ENCODE assay signal across 26 cellular contexts in the genomic region with DNA sequence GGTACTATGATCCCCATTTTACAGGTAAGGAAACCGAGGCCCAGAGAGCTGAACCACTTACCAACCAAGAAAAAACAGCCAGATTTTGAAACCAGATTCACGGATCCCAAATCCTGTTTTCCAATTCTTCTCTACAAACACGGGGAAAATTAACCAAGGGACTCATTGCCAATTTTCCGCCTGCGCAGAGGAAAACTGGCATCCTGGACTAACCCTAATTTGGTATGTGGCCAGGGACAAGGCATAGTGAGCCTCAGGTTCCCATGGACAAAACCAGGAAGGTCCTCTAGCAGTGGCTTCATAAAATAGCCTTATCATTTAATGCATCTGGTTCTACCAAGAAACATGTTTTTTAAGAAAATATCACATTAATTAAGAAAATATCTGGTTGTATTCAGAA.
"Had no signal": no experiment of that assay in that cellular context is flagged by ENCODE, and none has a peak within 500 bp of the region (broad histone marks: within the 10 kb centered on the region; RNA-seq: fewer than 3 reads in every experiment).

No MANE protein-coding gene starts in this region.

- H3K9me3 ChIP-seq: adrenal gland, body of pancreas, MG63 had no signal

- H3K36me3 ChIP-seq: adrenal gland, MG63, WERI-Rb-1 had no signal

- H3K36me3 Mint-ChIP-seq: activated naive CD4-positive, alpha-beta T cell treated with anti-CD3 and anti-CD28 coated beads, Interleukin-2, amount 50 U/mL, for 72 hours had no signal

- H3K4me3 Mint-ChIP-seq: activated CD8-positive, alpha-beta T cell treated with anti-CD3 and anti-CD28 coated beads for 36 hours; activated naive CD4-positive, alpha-beta T cell treated with anti-CD3 and anti-CD28 coated beads for 36 hours; activated T-cell treated with anti-CD3 and anti-CD28 coated beads, Interleukin-2, amount 50 U/mL, for 24 hours had no signal

- H3K27me3 ChIP-seq: adrenal gland, body of pancreas had no signal

- H3K4me3 ChIP-seq: adrenal gland, body of pancreas, MG63 had no signal

- DNase-seq: activated CD4-positive, alpha-beta T cell treated with anti-CD3 and anti-CD28 coated beads for 1 hour; activated CD4-positive, alpha-beta T cell treated with anti-CD3 and anti-CD28 coated beads for 48 hours; activated CD4-positive, alpha-beta T cell treated with anti-CD3 and anti-CD28 coated beads, Interleukin-2, amount 50 U/mL, for 4 hours; activated CD4-positive, CD25-positive, alpha-beta regulatory T cell; activated CD8-positive, alpha-beta T cell treated with anti-CD3 and anti-CD28 coated beads for 36 hours; activated gamma-delta T cell; activated naive CD4-positive, alpha-beta T cell treated with anti-CD3 and anti-CD28 coated beads for 36 hours; activated T-cell treated with anti-CD3 and anti-CD28 coated beads, Interleukin-2, amount 50 U/mL, for 24 hours; adrenal gland; body of pancreas; central memory CD4-positive, alpha-beta T cell; MG63; NCI-H1048; NCI-H1436; NCI-H1694 treated with DMSO at 0.1 percent for 48 hours; NCI-H2029; NCI-H345; NCI-H524 treated with DMSO at 0.1 percent for 48 hours; SIG-M5; SW 1271; T-helper 1 cell; T-helper 2 cell; T-helper 9 cell; WERI-Rb-1 had no signal

- H3K27ac ChIP-seq: adrenal gland, body of pancreas, WERI-Rb-1 had no signal

- H3K9me3 Mint-ChIP-seq: activated naive CD4-positive, alpha-beta T cell treated with anti-CD3 and anti-CD28 coated beads for 36 hours; activated T-cell treated with anti-CD3 and anti-CD28 coated beads, Interleukin-2, amount 50 U/mL, for 24 hours; activated T-helper 2 cell treated with anti-CD3 and anti-CD28 coated beads, Interferon-gamma antibody, Interleukin-2, Interleukin-4, amounts not matched to agents 10 μg/mL and 5 μg/mL and 100 μg/mL, durations not matched to agents 14 hours and 24 hours and 36 hours had no signal

- H3K4me1 ChIP-seq: adrenal gland, body of pancreas had no signal

- H3K27ac Mint-ChIP-seq: activated CD8-positive, alpha-beta T cell treated with anti-CD3 and anti-CD28 coated beads for 36 hours; activated naive CD4-positive, alpha-beta T cell treated with anti-CD3 and anti-CD28 coated beads for 36 hours; activated naive CD4-positive, alpha-beta T cell treated with anti-CD3 and anti-CD28 coated beads, Interleukin-2, amount 50 U/mL, for 72 hours; activated T-cell treated with anti-CD3 and anti-CD28 coated beads, Interleukin-2, amount 50 U/mL, for 24 hours; activated T-helper 2 cell treated with anti-CD3 and anti-CD28 coated beads, Interferon-gamma antibody, Interleukin-2, Interleukin-4, amounts not matched to agents 10 μg/mL and 5 μg/mL and 100 μg/mL, durations not matched to agents 14 hours and 24 hours and 36 hours had no signal
